ENCODE assay signal across 8 cellular contexts in genomic region chr15:58227706-58228543, GRCh38.
A peak's percentile ranks its signal among the peaks of the same experiment; 100 is the strongest.
DNase-seq lines count a peak whose midpoint lies in the region; ATAC-seq lines count a peak whose summit lies in the region.

No MANE protein-coding gene starts in this region.

- ATAC-seq in left cardiac atrium = peak; percentile 32 to 69
- ATAC-seq in sciatic nerve = peak; percentile 67
- ATAC-seq in GM21723 (IDR thresholded peaks at IDR 0.05; ENCODE audit: unreplicated experiment) = no peak
- ATAC-seq in GM21447 (IDR thresholded peaks at IDR 0.05; ENCODE audit: unreplicated experiment) = no peak

- DNase-seq in GM03348 (ENCODE audit: low spot score) = peak; percentile 76
- peak; percentile 50 for DNase-seq in NCI-H1092 treated with DMSO at 0.1 percent for 48 hours (lab: John Stamatoyannopoulos, UW)
- peak; percentile 41 for DNase-seq in T follicular helper cell (ENCODE audit: low read depth)
- peak; percentile 58 for DNase-seq in amniotic stem cell (lab: John Stamatoyannopoulos, UW)
- DNase-seq in left cardiac atrium = peak; percentile 80
- DNase-seq in sciatic nerve (ENCODE audit: low spot score) = peak; percentile 86

- intact Hi-C loops in left cardiac atrium (cut with DNase I) = loop anchor here (5.0 to 10.0 kb wide), 2 partner anchors 534 to 707 kb away; partner anchors contain the start of gene SLTM (in 1 of the 2)
- intact Hi-C loops in sciatic nerve (cut with DNase I) = loop anchor here (10.0 kb wide), 1 partner anchor 527 kb away; no protein-coding TSS in a partner anchor

Comparison
In these comparisons a context has a peak if more than half of its experiments do, and no peak if none do; other contexts are left out.
1. ATAC-seq: peak in left cardiac atrium (2 of 2) and sciatic nerve (single experiment); none in GM21723 (single experiment) and GM21447 (single experiment).
2. Peak in every context shown above with its lines, with median percentiles within 50 percentile points of each other: DNase-seq.